9 cellular contexts compared by ENCODE assay signal in the genomic region with DNA sequence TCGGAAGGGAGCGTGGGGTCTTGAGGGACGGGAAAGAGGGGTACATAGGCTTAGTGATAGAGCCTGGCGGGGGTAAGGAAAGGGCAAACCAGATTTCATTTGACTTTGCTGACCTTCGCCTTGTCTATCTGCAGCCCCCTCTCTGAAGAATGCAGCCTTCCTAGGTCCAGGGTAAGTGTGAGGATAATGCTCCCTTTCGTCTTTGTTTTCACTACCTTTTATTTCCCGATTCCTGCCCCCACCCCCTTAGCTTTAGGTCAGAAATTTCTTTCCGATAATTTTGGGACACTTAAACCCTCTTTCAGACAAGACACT. TPM values are rescaled to one million over a fixed set of nuclear protein-coding genes. Genes with fewer than 3 reads are reported as not detected.
A peak's percentile ranks its signal among the peaks of the same experiment; 100 is the strongest.
DNase-seq lines count a peak whose midpoint lies in the region; ATAC-seq and TF ChIP-seq lines count a peak whose summit lies in the region.
"Had no signal": no experiment of that assay in that cellular context is flagged by ENCODE, and none has a peak within 500 bp of the region (broad histone marks: within the 10 kb centered on the region; RNA-seq: fewer than 3 reads in every experiment).

No MANE protein-coding gene starts in this region.

- peak overlapping the region; percentile 98 for H3K9ac ChIP-seq in HUES6 (ENCODE audit: low read length)
- H3K9ac ChIP-seq in mucosa of stomach (ENCODE audit: low read length), result peak overlapping the region; percentile 96

- H3K27ac ChIP-seq in 22Rv1 (peak overlapping the region; percentile 82), HUES6 (ENCODE audit: low read depth, low read length) (peak overlapping the region; percentile 74; the same call in 1 of the 2 replicates), caudate nucleus (ENCODE audit: low read depth, low read length) (peak overlapping the region; percentile 61)

- DNase-seq in caudate nucleus (lab: John Stamatoyannopoulos, UW) (peak in 1 of 61 donors; percentile 54), SHP77 treated with DMSO at 0.1 percent for 48 hours (lab: John Stamatoyannopoulos, UW) (no peak), occipital lobe (lab: John Stamatoyannopoulos, UW) (no peak), DMS114 treated with DMSO at 0.1 percent for 48 hours (lab: John Stamatoyannopoulos, UW; ENCODE audit: unreplicated experiment) (no peak)

- H3K36me3 ChIP-seq in HUES6 (ENCODE audit: control insufficient read depth, insufficient read depth, low read length) (peaks cover 44% of the 10 kb centered on the region), mucosa of stomach (ENCODE audit: control insufficient read depth, insufficient read depth, low read length) (no peaks in the 10 kb centered on the region)

- no peak for TF ChIP-seq CTCF in 22Rv1 (IDR thresholded peaks at IDR 0.05)

- ATAC-seq in HG02642 (IDR thresholded peaks at IDR 0.05; ENCODE audit: poor library complexity, unreplicated experiment), result no peak

- H3K9me3 ChIP-seq in HUES6 (ENCODE audit: control insufficient read depth, insufficient read depth, low read depth, low read length) (no peaks in the 10 kb centered on the region), mucosa of stomach (ENCODE audit: control insufficient read depth, low read length) (no peaks in the 10 kb centered on the region)

- H3K4me1 ChIP-seq in HUES6 (ENCODE audit: control insufficient read depth, insufficient read depth, low read length) (peaks cover 11% of the 10 kb centered on the region), mucosa of stomach (ENCODE audit: control insufficient read depth, insufficient read depth, low read length) (peaks cover 30% of the 10 kb centered on the region)

- peak overlapping the region; percentile 87 for H3K4me3 ChIP-seq in HUES6 (ENCODE audit: low read depth, low read length)
- H3K4me3 ChIP-seq in mucosa of stomach (ENCODE audit: low read length), result peak overlapping the region; percentile 99

- no peaks in the 10 kb centered on the region for H3K27me3 ChIP-seq in HUES6 (ENCODE audit: control insufficient read depth, insufficient read depth, low read length)
- no peaks in the 10 kb centered on the region for H3K27me3 ChIP-seq in mucosa of stomach (ENCODE audit: control insufficient read depth, insufficient read depth, low read length)

RNA-seq across cellular contexts. Expression of a gene that starts 0.4 kb away (rescaled TPM):
- total RNA-seq in occipital lobe, result 170 TPM

RNA-seq across cellular contexts. Expression of a gene that starts 0.6 kb away (rescaled TPM):
- total RNA-seq in occipital lobe, result 21.1 TPM

RNA-seq across cellular contexts. Expression of a gene that starts 22.1 kb away (rescaled TPM):
- total RNA-seq in occipital lobe, result 0.31 TPM

RNA-seq across cellular contexts. Expression of a gene that starts 24.1 kb away (rescaled TPM):
- 0.31 TPM for total RNA-seq in occipital lobe

RNA-seq across cellular contexts. Expression of a gene that starts 53.8 kb away (rescaled TPM):
- total RNA-seq in occipital lobe, result 3.6 TPM
- total RNA-seq: lung microvascular endothelial cell had no signal
